Comparison of ENCODE assay signal across 1 cellular context in genomic region chr10:84155521-84155920, GRCh38.
TF ChIP-seq lines count a peak whose summit lies in the region.

No MANE protein-coding gene starts in this region.

TF ChIP-seq in SK-N-SH treated with all-trans-retinoic acid at 6 μM for 48 hours, 23 proteins besides CTCF, POLR2A, EP300 and RAD21 (continued from another document):
- no peak for TF ChIP-seq CREB5 (CRISPR knock-in tag; IDR thresholded peaks at IDR 0.05; ENCODE audit: low read depth)
TF ChIP-seq in SK-N-SH treated with all-trans-retinoic acid at 6 μM for 48 hours: peak in this region for 0.
